ENCODE assay signal across 10 cellular contexts in genomic region chr13:48561461-48562224, GRCh38. TPM values are rescaled to one million over a fixed set of nuclear protein-coding genes. Genes with fewer than 3 reads are reported as not detected.
A peak's percentile ranks its signal among the peaks of the same experiment; 100 is the strongest.
DNase-seq lines count a peak whose midpoint lies in the region; ATAC-seq lines count a peak whose summit lies in the region.
"Had no signal": no experiment of that assay in that cellular context is flagged by ENCODE, and none has a peak within 500 bp of the region (broad histone marks: within the 10 kb centered on the region; RNA-seq: fewer than 3 reads in every experiment).

No MANE protein-coding gene starts in this region.

- H3K4me1 Mint-ChIP-seq in activated CD4-positive, alpha-beta T cell treated with anti-CD3 and anti-CD28 coated beads, Interleukin-2, amount 10 ng/mL, durations not matched to agents 24 days and 14 days, result peaks cover 41% of the 10 kb centered on the region
- peaks cover 59% of the 10 kb centered on the region for H3K4me1 Mint-ChIP-seq in stimulated activated effector memory CD8-positive, alpha-beta T cell treated with anti-CD3 and anti-CD28 coated beads, Interleukin-12 subunit alpha, Interleukin-12 subunit beta, amount 100 ng/mL, for 72 hours

- H3K36me3 Mint-ChIP-seq in activated CD4-positive, alpha-beta T cell treated with anti-CD3 and anti-CD28 coated beads, Interleukin-2, amount 10 ng/mL, durations not matched to agents 24 days and 14 days (ENCODE audit: low read depth), result peaks cover 13% of the 10 kb centered on the region
- H3K36me3 Mint-ChIP-seq in stimulated activated effector memory CD8-positive, alpha-beta T cell treated with anti-CD3 and anti-CD28 coated beads, Interleukin-12 subunit alpha, Interleukin-12 subunit beta, amount 100 ng/mL, for 72 hours, result peaks cover 8% of the 10 kb centered on the region

- ATAC-seq in HG02981 (IDR thresholded peaks at IDR 0.05; ENCODE audit: unreplicated experiment) (peak; percentile 31), HG02763 (IDR thresholded peaks at IDR 0.05; ENCODE audit: unreplicated experiment) (no peak)
- ATAC-seq in stimulated activated effector memory CD8-positive, alpha-beta T cell treated with anti-CD3 and anti-CD28 coated beads, Interleukin-12 subunit alpha, Interleukin-12 subunit beta, amount 100 ng/mL, for 72 hours, result no peak
- ATAC-seq: HCT116 had no signal

- DNase-seq in activated CD4-positive, alpha-beta T cell treated with anti-CD3 and anti-CD28 coated beads, Interleukin-2, amount 10 ng/mL, durations not matched to agents 24 days and 14 days, result peak; percentile 69
- no peak for DNase-seq in activated CD4-positive, alpha-beta T cell treated with anti-CD3 and anti-CD28 coated beads for 4 hours
- peak; percentile 57 for DNase-seq in RPMI8226
- no peak for DNase-seq in stimulated activated effector memory CD8-positive, alpha-beta T cell treated with anti-CD3 and anti-CD28 coated beads, Interleukin-12 subunit alpha, Interleukin-12 subunit beta, amount 100 ng/mL, for 72 hours (ENCODE audit: low spot score in 2 of 2)
- no peak for DNase-seq in activated naive CD4-positive, alpha-beta T cell treated with Interleukin-2 at 50 U/mL for 16 hours
- no peak for DNase-seq in activated T-cell treated with anti-CD3 and anti-CD28 coated beads for 4 hours
- DNase-seq: NCI-H526 treated with DMSO at 0.1 percent for 48 hours had no signal

- H3K27me3 Mint-ChIP-seq in activated CD4-positive, alpha-beta T cell treated with anti-CD3 and anti-CD28 coated beads, Interleukin-2, amount 10 ng/mL, durations not matched to agents 24 days and 14 days, result peaks cover 56% of the 10 kb centered on the region

- H3K4me3 Mint-ChIP-seq in activated CD4-positive, alpha-beta T cell treated with anti-CD3 and anti-CD28 coated beads, Interleukin-2, amount 10 ng/mL, durations not matched to agents 24 days and 14 days, result peak overlapping the region; percentile 31
- H3K4me3 Mint-ChIP-seq in stimulated activated effector memory CD8-positive, alpha-beta T cell treated with anti-CD3 and anti-CD28 coated beads, Interleukin-12 subunit alpha, Interleukin-12 subunit beta, amount 100 ng/mL, for 72 hours, result peak overlapping the region; percentile 23

- peaks cover 19% of the 10 kb centered on the region for H3K9me3 Mint-ChIP-seq in activated CD4-positive, alpha-beta T cell treated with anti-CD3 and anti-CD28 coated beads, Interleukin-2, amount 10 ng/mL, durations not matched to agents 24 days and 14 days
- no peaks in the 10 kb centered on the region for H3K9me3 Mint-ChIP-seq in stimulated activated effector memory CD8-positive, alpha-beta T cell treated with anti-CD3 and anti-CD28 coated beads, Interleukin-12 subunit alpha, Interleukin-12 subunit beta, amount 100 ng/mL, for 72 hours

- no peak overlapping the region for H3K27ac Mint-ChIP-seq in activated CD4-positive, alpha-beta T cell treated with anti-CD3 and anti-CD28 coated beads, Interleukin-2, amount 10 ng/mL, durations not matched to agents 24 days and 14 days
- peak overlapping the region; percentile 56 for H3K27ac Mint-ChIP-seq in stimulated activated effector memory CD8-positive, alpha-beta T cell treated with anti-CD3 and anti-CD28 coated beads, Interleukin-12 subunit alpha, Interleukin-12 subunit beta, amount 100 ng/mL, for 72 hours

- intact Hi-C loops in activated CD4-positive, alpha-beta T cell treated with anti-CD3 and anti-CD28 coated beads, Interleukin-2, amount 10 ng/mL, durations not matched to agents 24 days and 14 days (cut with micrococcal nuclease), result loop anchor here (1.0 to 10.0 kb wide), 9 partner anchors 19 to 407 kb away; no protein-coding TSS in a partner anchor

RNA-seq across cellular contexts. Expression of gene RCBTB2, which starts 28.8 kb away (rescaled TPM):
- 1.6 and 1.7 TPM in 2 replicates for total RNA-seq in activated CD4-positive, alpha-beta T cell treated with anti-CD3 and anti-CD28 coated beads, Interleukin-2, amount 10 ng/mL, durations not matched to agents 24 days and 14 days

Comparison
In these comparisons a context has a peak if more than half of its experiments do, and no peak if none do; other contexts are left out.
1. DNase-seq: peak in activated CD4-positive, alpha-beta T cell treated with anti-CD3 and anti-CD28 coated beads, Interleukin-2, amount 10 ng/mL, durations not matched to agents 24 days and 14 days (single experiment) and RPMI8226 (single experiment); none in activated CD4-positive, alpha-beta T cell treated with anti-CD3 and anti-CD28 coated beads for 4 hours (0 of 2), stimulated activated effector memory CD8-positive, alpha-beta T cell treated with anti-CD3 and anti-CD28 coated beads, Interleukin-12 subunit alpha, Interleukin-12 subunit beta, amount 100 ng/mL, for 72 hours (0 of 2), activated naive CD4-positive, alpha-beta T cell treated with Interleukin-2 at 50 U/mL for 16 hours (single experiment) and activated T-cell treated with anti-CD3 and anti-CD28 coated beads for 4 hours (single experiment).